ENCODE assay signal across 8 cellular contexts in genomic region chr7:132518102-132518838, GRCh38. TPM values are rescaled to one million over a fixed set of nuclear protein-coding genes. Genes with fewer than 3 reads are reported as not detected.
DNase-seq lines count a peak whose midpoint lies in the region; ATAC-seq and TF ChIP-seq lines count a peak whose summit lies in the region.

No MANE protein-coding gene starts in this region.

- H3K4me3 ChIP-seq in HFF-Myc (replicated peaks; ENCODE audit: low read depth, low read length) (no peak overlapping the region), WERI-Rb-1 (ENCODE audit: low read depth, low read length) (no peak overlapping the region), right lobe of liver (no peak overlapping the region), sigmoid colon (no peak overlapping the region)

- intact Hi-C loops in right lobe of liver (cut with DNase I) = no loop called here
- intact Hi-C loops in sigmoid colon (cut with DNase I) = no loop called here

- H3K4me1 ChIP-seq in right lobe of liver (no peaks in the 10 kb centered on the region), sigmoid colon (peaks cover 0 to 38% (median 29%) of the 10 kb centered on the region in 4 donors)

- peak; percentile 57 for DNase-seq in DMS 273 (lab: John Stamatoyannopoulos, UW; ENCODE audit: unreplicated experiment)
- peak; percentile 4 for DNase-seq in HFF-Myc (ENCODE audit: extremely low read depth, low read depth)
- peak; percentile 59 for DNase-seq in WERI-Rb-1
- no peak for DNase-seq in right lobe of liver
- DNase-seq in NCI-H2196 (lab: John Stamatoyannopoulos, UW; ENCODE audit: unreplicated experiment) = no peak
- no peak for DNase-seq in sigmoid colon
- no peak for DNase-seq in activated T-cell treated with anti-CD3 and anti-CD28 coated beads for 4 hours
- no peak for DNase-seq in stimulated activated naive CD4-positive, alpha-beta T cell treated with Interleukin-2 at 50 U/mL for 16 hours (lab: John Stamatoyannopoulos, UW)

- TF ChIP-seq POLR2A in right lobe of liver (IDR thresholded peaks at IDR 0.05) (no peak), sigmoid colon (IDR thresholded peaks at IDR 0.05) (no peak)

- 51% methylated on average over 3 of the region's 11 CpGs for WGBS in right lobe of liver (ENCODE audit: insufficient coverage, low coverage, low lambda C conversion rate, missing lambda C conversion rate)
- WGBS in sigmoid colon, 2 donors = 83 to 88% methylated on average over 11 of the region's 11 CpGs

- peak in 3 of 4 donors; percentile 10 to 30 (median 21) for ATAC-seq in right lobe of liver

- H3K9me3 ChIP-seq in WERI-Rb-1 (ENCODE audit: severe bottlenecking) (no peaks in the 10 kb centered on the region), right lobe of liver (no peaks in the 10 kb centered on the region), sigmoid colon (no peaks in the 10 kb centered on the region)

- H3K36me3 ChIP-seq in WERI-Rb-1 (no peaks in the 10 kb centered on the region), right lobe of liver (no peaks in the 10 kb centered on the region), sigmoid colon (no peaks in the 10 kb centered on the region)

- H3K27ac ChIP-seq in WERI-Rb-1 (no peak overlapping the region), right lobe of liver (no peak overlapping the region), sigmoid colon (no peak overlapping the region)

- TF ChIP-seq CTCF in HFF-Myc (IDR thresholded peaks at IDR 0.05; ENCODE audit: low read depth, low read length, missing control alignments) (peak; percentile 52), WERI-Rb-1 (IDR thresholded peaks at IDR 0.05; ENCODE audit: low read depth, low read length) (peak; percentile 84), right lobe of liver (IDR thresholded peaks at IDR 0.05) (peak in 3 of 4 donors; percentile 18 to 35 (median 26)), sigmoid colon (IDR thresholded peaks at IDR 0.05) (peak in 1 of 4 experiments; percentile 18)

- no peaks in the 10 kb centered on the region for H3K27me3 ChIP-seq in WERI-Rb-1 (ENCODE audit: insufficient read depth, low read depth, severe bottlenecking)
- H3K27me3 ChIP-seq in right lobe of liver = no peaks in the 10 kb centered on the region
- no peaks in the 10 kb centered on the region for H3K27me3 ChIP-seq in sigmoid colon

- TF ChIP-seq EP300 in sigmoid colon (IDR thresholded peaks at IDR 0.05) = no peak

RNA-seq across cellular contexts. Expression of gene PLXNA4, which starts 58.0 kb away (rescaled TPM):
- total RNA-seq in right lobe of liver (under 1 TPM; 0.17 to 0.90 (median 0.30) TPM), sigmoid colon (10 to 100 TPM in 1 of 4 donors, 1 to 10 TPM in 3; 3.4 to 10.5 (median 4.2) TPM)
- polyA plus RNA-seq in sigmoid colon = 1 to 10 TPM in 1 of 3 donors, under 1 TPM in 1, not detected in 1; under 0.01 to 1.2 TPM

Comparison
In these comparisons a context has a peak if more than half of its experiments do, and no peak if none do; other contexts are left out.
1. DNase-seq: peak in DMS 273 (single experiment), HFF-Myc (single experiment) and WERI-Rb-1 (single experiment); none in right lobe of liver (0 of 3), NCI-H2196 (single experiment), sigmoid colon (single experiment), activated T-cell treated with anti-CD3 and anti-CD28 coated beads for 4 hours (single experiment) and stimulated activated naive CD4-positive, alpha-beta T cell treated with Interleukin-2 at 50 U/mL for 16 hours (single experiment).